11 cellular contexts compared by ENCODE assay signal in the genomic region with DNA sequence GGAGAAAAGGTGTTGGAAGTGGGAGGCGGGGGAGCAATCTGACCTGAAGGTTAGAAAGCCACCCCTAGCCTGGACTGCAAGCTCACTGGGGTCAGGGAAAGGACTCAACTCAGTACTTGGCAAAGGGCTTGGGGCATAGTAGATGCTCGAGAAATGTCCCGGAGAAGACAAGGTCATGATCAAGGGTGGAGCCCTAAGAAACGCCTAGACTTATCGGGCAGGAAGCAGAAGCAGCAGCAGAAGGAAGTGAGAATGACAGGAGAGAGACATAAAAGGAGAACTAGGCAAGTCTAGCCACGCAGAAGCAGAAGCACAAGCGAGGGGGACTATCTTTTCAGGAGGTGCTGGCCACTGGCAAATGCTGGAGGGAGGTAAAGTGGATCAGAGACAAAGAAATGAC. TPM values are rescaled to one million over a fixed set of nuclear protein-coding genes. Genes with fewer than 3 reads are reported as not detected.
DNase-seq lines count a peak whose midpoint lies in the region; ATAC-seq lines count a peak whose summit lies in the region.
"Had no signal": no experiment of that assay in that cellular context is flagged by ENCODE, and none has a peak within 500 bp of the region (broad histone marks: within the 10 kb centered on the region; RNA-seq: fewer than 3 reads in every experiment).

No MANE protein-coding gene starts in this region.

- peaks cover 96% of the 10 kb centered on the region for H3K4me1 Mint-ChIP-seq in activated CD8-positive, alpha-beta memory T cell treated with anti-CD3 and anti-CD28 coated beads, Interleukin-2, amount 10 ng/mL, durations not matched to agents 7 days and 5 days
- peaks cover 94% of the 10 kb centered on the region for H3K4me1 Mint-ChIP-seq in activated CD8-positive, alpha-beta T cell treated with anti-CD3 and anti-CD28 coated beads, Interleukin-2, amount 10 ng/mL, durations not matched to agents 7 days and 5 days (ENCODE audit: low read depth)
- H3K4me1 Mint-ChIP-seq in stimulated activated memory B cell treated with anti-CD40 and anti-IgM and Interleukin-4, amounts not matched to agents 10 μg/mL and 1 μg/mL and 100 μg/mL, for 72 hours, result peaks cover 96% of the 10 kb centered on the region

- POLR2A ChIA-PET in activated CD8-positive, alpha-beta T cell treated with anti-CD3 and anti-CD28 coated beads, Interleukin-2, amount 10 ng/mL, durations not matched to agents 7 days and 5 days (lab: Charles Lee), result interaction anchor here (0.5 to 3.8 kb wide), 4 partner anchors 9 to 93 kb away, joined by 3 to 30 read pairs (median 13); no protein-coding TSS in a partner anchor

- no peaks in the 10 kb centered on the region for H3K27me3 Mint-ChIP-seq in activated CD8-positive, alpha-beta memory T cell treated with anti-CD3 and anti-CD28 coated beads, Interleukin-2, amount 10 ng/mL, durations not matched to agents 7 days and 5 days
- no peaks in the 10 kb centered on the region for H3K27me3 Mint-ChIP-seq in activated CD8-positive, alpha-beta T cell treated with anti-CD3 and anti-CD28 coated beads, Interleukin-2, amount 10 ng/mL, durations not matched to agents 7 days and 5 days (ENCODE audit: low read depth)
- H3K27me3 Mint-ChIP-seq in stimulated activated memory B cell treated with anti-CD40 and anti-IgM and Interleukin-4, amounts not matched to agents 10 μg/mL and 1 μg/mL and 100 μg/mL, for 72 hours, result no peaks in the 10 kb centered on the region

- H3K4me3 Mint-ChIP-seq in activated CD8-positive, alpha-beta memory T cell treated with anti-CD3 and anti-CD28 coated beads, Interleukin-2, amount 10 ng/mL, durations not matched to agents 7 days and 5 days, result peak overlapping the region; percentile 96
- peak overlapping the region; percentile 70 for H3K4me3 Mint-ChIP-seq in activated CD8-positive, alpha-beta T cell treated with anti-CD3 and anti-CD28 coated beads, Interleukin-2, amount 10 ng/mL, durations not matched to agents 7 days and 5 days
- H3K4me3 Mint-ChIP-seq in stimulated activated memory B cell treated with anti-CD40 and anti-IgM and Interleukin-4, amounts not matched to agents 10 μg/mL and 1 μg/mL and 100 μg/mL, for 72 hours, result peak overlapping the region; percentile 70

- DNase-seq in activated CD8-positive, alpha-beta memory T cell treated with anti-CD3 and anti-CD28 coated beads, Interleukin-2, amount 10 ng/mL, durations not matched to agents 7 days and 5 days, result no peak
- DNase-seq in activated CD8-positive, alpha-beta memory T cell treated with anti-CD3 and anti-CD28 coated beads, Interleukin-2, amount 50 U/mL, for 48 hours, result no peak
- peak; percentile 56 for DNase-seq in activated CD8-positive, alpha-beta T cell treated with anti-CD3 and anti-CD28 coated beads, Interleukin-2, amount 10 ng/mL, durations not matched to agents 7 days and 5 days
- DNase-seq in globus pallidus (ENCODE audit: low spot score) (no peak), DMS153 treated with DMSO at 0.1 percent for 48 hours (lab: John Stamatoyannopoulos, UW; ENCODE audit: unreplicated experiment) (no peak), NCI-H2029 (lab: John Stamatoyannopoulos, UW) (no peak)
- DNase-seq: ACHN, NCI-H446 treated with DMSO at 0.1 percent for 48 hours, retina had no signal

- no peaks in the 10 kb centered on the region for H3K9me3 Mint-ChIP-seq in activated CD8-positive, alpha-beta memory T cell treated with anti-CD3 and anti-CD28 coated beads, Interleukin-2, amount 10 ng/mL, durations not matched to agents 7 days and 5 days (ENCODE audit: low read depth)
- no peaks in the 10 kb centered on the region for H3K9me3 Mint-ChIP-seq in activated CD8-positive, alpha-beta T cell treated with anti-CD3 and anti-CD28 coated beads, Interleukin-2, amount 10 ng/mL, durations not matched to agents 7 days and 5 days (ENCODE audit: insufficient read depth)
- H3K9me3 Mint-ChIP-seq in stimulated activated memory B cell treated with anti-CD40 and anti-IgM and Interleukin-4, amounts not matched to agents 10 μg/mL and 1 μg/mL and 100 μg/mL, for 72 hours, result peaks cover 4% of the 10 kb centered on the region

- peaks cover 89% of the 10 kb centered on the region for H3K36me3 Mint-ChIP-seq in activated CD8-positive, alpha-beta memory T cell treated with anti-CD3 and anti-CD28 coated beads, Interleukin-2, amount 10 ng/mL, durations not matched to agents 7 days and 5 days
- peaks cover 91% of the 10 kb centered on the region for H3K36me3 Mint-ChIP-seq in activated CD8-positive, alpha-beta T cell treated with anti-CD3 and anti-CD28 coated beads, Interleukin-2, amount 10 ng/mL, durations not matched to agents 7 days and 5 days (ENCODE audit: low read depth)
- H3K36me3 Mint-ChIP-seq in stimulated activated memory B cell treated with anti-CD40 and anti-IgM and Interleukin-4, amounts not matched to agents 10 μg/mL and 1 μg/mL and 100 μg/mL, for 72 hours, result peaks cover 70% of the 10 kb centered on the region

- CTCF ChIA-PET in activated CD8-positive, alpha-beta memory T cell treated with anti-CD3 and anti-CD28 coated beads, Interleukin-2, amount 10 ng/mL, durations not matched to agents 7 days and 5 days (lab: Charles Lee), result interaction anchor here (1.0 to 4.2 kb wide), 10 partner anchors 9 to 130 kb away, joined by 3 to 60 read pairs (median 4); no protein-coding TSS in a partner anchor
- CTCF ChIA-PET in activated CD8-positive, alpha-beta T cell treated with anti-CD3 and anti-CD28 coated beads, Interleukin-2, amount 10 ng/mL, durations not matched to agents 7 days and 5 days (lab: Charles Lee), result interaction anchor here (0.9 to 3.6 kb wide), 9 partner anchors 9 to 101 kb away, joined by 3 to 25 read pairs (median 5); no protein-coding TSS in a partner anchor

- ATAC-seq in activated CD8-positive, alpha-beta memory T cell treated with anti-CD3 and anti-CD28 coated beads, Interleukin-2, amount 10 ng/mL, durations not matched to agents 7 days and 5 days, result peak; percentile 44
- peak; percentile 71 for ATAC-seq in HG03159 (IDR thresholded peaks at IDR 0.05; ENCODE audit: unreplicated experiment)
- peak; percentile 52 for ATAC-seq in activated CD8-positive, alpha-beta T cell treated with anti-CD3 and anti-CD28 coated beads, Interleukin-2, amount 10 ng/mL, durations not matched to agents 7 days and 5 days
- ATAC-seq in stimulated activated memory B cell treated with anti-CD40 and anti-IgM and Interleukin-4, amounts not matched to agents 10 μg/mL and 1 μg/mL and 100 μg/mL, for 72 hours, result peak; percentile 89

- H3K27ac Mint-ChIP-seq in activated CD8-positive, alpha-beta memory T cell treated with anti-CD3 and anti-CD28 coated beads, Interleukin-2, amount 10 ng/mL, durations not matched to agents 7 days and 5 days, result peak overlapping the region; percentile 91
- peak overlapping the region; percentile 92 for H3K27ac Mint-ChIP-seq in activated CD8-positive, alpha-beta T cell treated with anti-CD3 and anti-CD28 coated beads, Interleukin-2, amount 10 ng/mL, durations not matched to agents 7 days and 5 days
- peak overlapping the region; percentile 100 for H3K27ac Mint-ChIP-seq in stimulated activated memory B cell treated with anti-CD40 and anti-IgM and Interleukin-4, amounts not matched to agents 10 μg/mL and 1 μg/mL and 100 μg/mL, for 72 hours

RNA-seq across cellular contexts. Expression of gene COTL1, which starts 10.2 kb away (rescaled TPM):
- 1,000 to 10,000 TPM; 1,052 to 1,190 TPM for total RNA-seq in activated CD8-positive, alpha-beta memory T cell treated with anti-CD3 and anti-CD28 coated beads, Interleukin-2, amount 10 ng/mL, durations not matched to agents 7 days and 5 days
- 100 to 1,000 TPM; 837 to 887 TPM for total RNA-seq in activated CD8-positive, alpha-beta T cell treated with anti-CD3 and anti-CD28 coated beads, Interleukin-2, amount 10 ng/mL, durations not matched to agents 7 days and 5 days

RNA-seq across cellular contexts. Expression of gene KLHL36, which starts 40.6 kb away (rescaled TPM):
- total RNA-seq in activated CD8-positive, alpha-beta memory T cell treated with anti-CD3 and anti-CD28 coated beads, Interleukin-2, amount 10 ng/mL, durations not matched to agents 7 days and 5 days, result 10 to 100 TPM; 38.5 to 44.9 TPM
- total RNA-seq in activated CD8-positive, alpha-beta T cell treated with anti-CD3 and anti-CD28 coated beads, Interleukin-2, amount 10 ng/mL, durations not matched to agents 7 days and 5 days, result 10 to 100 TPM; 31.4 to 32.6 TPM
